In genomic region chr6:52049252-52050050, GRCh38 we compare ENCODE assay signal across 8 cellular contexts. TPM values are rescaled to one million over a fixed set of nuclear protein-coding genes. Genes with fewer than 3 reads are reported as not detected.
DNase-seq lines count a peak whose midpoint lies in the region; ATAC-seq lines count a peak whose summit lies in the region.

No MANE protein-coding gene starts in this region.

- H2BK120ac ChIP-seq in mesendoderm (ENCODE audit: low read depth, low read length), result no peak overlapping the region

- no peak overlapping the region for H3K9ac ChIP-seq in mesendoderm (ENCODE audit: low read length)

- no peak overlapping the region for H3K27ac ChIP-seq in mesendoderm (ENCODE audit: low read depth, low read length)

- no peak overlapping the region for H3K4me2 ChIP-seq in mesendoderm (ENCODE audit: low read length)

- no peaks in the 10 kb centered on the region for H3K79me2 ChIP-seq in mesendoderm (ENCODE audit: control insufficient read depth, insufficient read depth, low read length)

- H3K4me1 ChIP-seq in mesendoderm (ENCODE audit: control insufficient read depth, low read depth, low read length), result no peaks in the 10 kb centered on the region

- no peak overlapping the region for H2BK5ac ChIP-seq in mesendoderm (ENCODE audit: low read length)

- no peak overlapping the region for H3K4me3 ChIP-seq in mesendoderm (ENCODE audit: low read length)

- H3K79me1 ChIP-seq in mesendoderm (ENCODE audit: low read length), result no peaks in the 10 kb centered on the region

- peaks cover 55% of the 10 kb centered on the region for H3K27me3 Mint-ChIP-seq in activated CD8-positive, alpha-beta memory T cell treated with anti-CD3 and anti-CD28 coated beads, Interleukin-2, amount 10 ng/mL, durations not matched to agents 7 days and 5 days

- no peaks in the 10 kb centered on the region for H3K27me3 ChIP-seq in mesendoderm (ENCODE audit: insufficient read depth, low read length, poor library complexity)

- no peak overlapping the region for H4K5ac ChIP-seq in mesendoderm (ENCODE audit: low read length)

- peak; percentile 59 for DNase-seq in SIG-M5 treated with dmso at 0.1 percent for 504 hours (lab: John Stamatoyannopoulos, UW; ENCODE audit: unreplicated experiment)
- no peak for DNase-seq in SIG-M5 (lab: John Stamatoyannopoulos, UW)
- peak; percentile 35 for DNase-seq in NCI-H748 treated with DMSO at 0.1 percent for 48 hours (lab: John Stamatoyannopoulos, UW)
- DNase-seq in cerebellar cortex (ENCODE audit: low spot score), result peak; percentile 36
- DNase-seq in mesendoderm, result peak; percentile 54
- no peak for DNase-seq in DMS79 treated with DMSO at 0.1 percent for 48 hours (lab: John Stamatoyannopoulos, UW)
- DNase-seq in activated CD8-positive, alpha-beta memory T cell treated with anti-CD3 and anti-CD28 coated beads, Interleukin-2, amount 10 ng/mL, durations not matched to agents 7 days and 5 days, result no peak

- H3K56ac ChIP-seq in mesendoderm (ENCODE audit: low read length), result no peak overlapping the region

- no peak overlapping the region for H3K18ac ChIP-seq in mesendoderm (ENCODE audit: low read length)

- H3K4ac ChIP-seq in mesendoderm (ENCODE audit: low read depth, low read length), result no peak overlapping the region

- CTCF ChIA-PET in activated CD8-positive, alpha-beta memory T cell treated with anti-CD3 and anti-CD28 coated beads, Interleukin-2, amount 10 ng/mL, durations not matched to agents 7 days and 5 days (lab: Charles Lee), result interaction anchor here (0.8 to 2.6 kb wide), 7 partner anchors 9 to 29 kb away, joined by 3 to 11 read pairs (median 3); no protein-coding TSS in a partner anchor

- H3K9me3 Mint-ChIP-seq in activated CD8-positive, alpha-beta memory T cell treated with anti-CD3 and anti-CD28 coated beads, Interleukin-2, amount 10 ng/mL, durations not matched to agents 7 days and 5 days (ENCODE audit: low read depth), result no peaks in the 10 kb centered on the region

- no peak overlapping the region for H3K27ac Mint-ChIP-seq in activated CD8-positive, alpha-beta memory T cell treated with anti-CD3 and anti-CD28 coated beads, Interleukin-2, amount 10 ng/mL, durations not matched to agents 7 days and 5 days

- H3K4me1 Mint-ChIP-seq in activated CD8-positive, alpha-beta memory T cell treated with anti-CD3 and anti-CD28 coated beads, Interleukin-2, amount 10 ng/mL, durations not matched to agents 7 days and 5 days, result no peaks in the 10 kb centered on the region

- no CpG with 5 or more reads among the region's 3 CpGs for WGBS in mesendoderm (ENCODE audit: extremely low coverage, insufficient coverage, low lambda C conversion rate)

- no peak overlapping the region for H2BK15ac ChIP-seq in mesendoderm (replicated peaks; ENCODE audit: low read depth)

- H3K23ac ChIP-seq in mesendoderm (ENCODE audit: low read length), result no peak overlapping the region

- no peak overlapping the region for H4K8ac ChIP-seq in mesendoderm (ENCODE audit: low read depth, low read length)

- peak; percentile 47 for ATAC-seq in HG02642 (IDR thresholded peaks at IDR 0.05; ENCODE audit: poor library complexity, unreplicated experiment)
- no peak for ATAC-seq in activated CD8-positive, alpha-beta memory T cell treated with anti-CD3 and anti-CD28 coated beads, Interleukin-2, amount 10 ng/mL, durations not matched to agents 7 days and 5 days

- H3K36me3 ChIP-seq in mesendoderm (ENCODE audit: control insufficient read depth, insufficient read depth, low read length), result no peaks in the 10 kb centered on the region

- H2AK5ac ChIP-seq in mesendoderm (ENCODE audit: low read length), result no peak overlapping the region

- no peaks in the 10 kb centered on the region for H3K36me3 Mint-ChIP-seq in activated CD8-positive, alpha-beta memory T cell treated with anti-CD3 and anti-CD28 coated beads, Interleukin-2, amount 10 ng/mL, durations not matched to agents 7 days and 5 days

- no peak overlapping the region for H3K4me3 Mint-ChIP-seq in activated CD8-positive, alpha-beta memory T cell treated with anti-CD3 and anti-CD28 coated beads, Interleukin-2, amount 10 ng/mL, durations not matched to agents 7 days and 5 days

RNA-seq across cellular contexts. Expression of gene PKHD1, which starts 38.0 kb away (rescaled TPM):
- polyA plus RNA-seq in mesendoderm (2013, experiment 1 of 2), result 0.04 TPM
- 0.03 TPM for polyA plus RNA-seq in mesendoderm (2013, experiment 2 of 2)
- total RNA-seq in activated CD8-positive, alpha-beta memory T cell treated with anti-CD3 and anti-CD28 coated beads, Interleukin-2, amount 10 ng/mL, durations not matched to agents 7 days and 5 days, result not detected

Comparison
In these comparisons a context has a peak if more than half of its experiments do, and no peak if none do; other contexts are left out.
1. DNase-seq: peak in SIG-M5 treated with dmso at 0.1 percent for 504 hours (single experiment), NCI-H748 treated with DMSO at 0.1 percent for 48 hours (single experiment), cerebellar cortex (single experiment) and mesendoderm (single experiment); none in SIG-M5 (single experiment), DMS79 treated with DMSO at 0.1 percent for 48 hours (single experiment) and activated CD8-positive, alpha-beta memory T cell treated with anti-CD3 and anti-CD28 coated beads, Interleukin-2, amount 10 ng/mL, durations not matched to agents 7 days and 5 days (single experiment).